ENCODE assay signal across 1 cellular context in genomic region chr10:6068422-6068821, GRCh38.
TF ChIP-seq lines count a peak whose summit lies in the region.

No MANE protein-coding gene starts in this region.

TF ChIP-seq in SK-N-SH, 30 proteins besides CTCF, POLR2A, EP300 and RAD21 (continued from another document):
- TF ChIP-seq, protein P1, sequence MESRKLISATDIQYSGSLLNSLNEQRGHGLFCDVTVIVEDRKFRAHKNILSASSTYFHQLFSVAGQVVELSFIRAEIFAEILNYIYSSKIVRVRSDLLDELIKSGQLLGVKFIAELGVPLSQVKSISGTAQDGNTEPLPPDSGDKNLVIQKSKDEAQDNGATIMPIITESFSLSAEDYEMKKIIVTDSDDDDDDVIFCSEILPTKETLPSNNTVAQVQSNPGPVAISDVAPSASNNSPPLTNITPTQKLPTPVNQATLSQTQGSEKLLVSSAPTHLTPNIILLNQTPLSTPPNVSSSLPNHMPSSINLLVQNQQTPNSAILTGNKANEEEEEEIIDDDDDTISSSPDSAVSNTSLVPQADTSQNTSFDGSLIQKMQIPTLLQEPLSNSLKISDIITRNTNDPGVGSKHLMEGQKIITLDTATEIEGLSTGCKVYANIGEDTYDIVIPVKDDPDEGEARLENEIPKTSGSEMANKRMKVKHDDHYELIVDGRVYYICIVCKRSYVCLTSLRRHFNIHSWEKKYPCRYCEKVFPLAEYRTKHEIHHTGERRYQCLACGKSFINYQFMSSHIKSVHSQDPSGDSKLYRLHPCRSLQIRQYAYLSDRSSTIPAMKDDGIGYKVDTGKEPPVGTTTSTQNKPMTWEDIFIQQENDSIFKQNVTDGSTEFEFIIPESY (IDR thresholded peaks at IDR 0.05; ENCODE audit: borderline replicate concordance, low read depth), result no peak
- TF ChIP-seq, protein P2, sequence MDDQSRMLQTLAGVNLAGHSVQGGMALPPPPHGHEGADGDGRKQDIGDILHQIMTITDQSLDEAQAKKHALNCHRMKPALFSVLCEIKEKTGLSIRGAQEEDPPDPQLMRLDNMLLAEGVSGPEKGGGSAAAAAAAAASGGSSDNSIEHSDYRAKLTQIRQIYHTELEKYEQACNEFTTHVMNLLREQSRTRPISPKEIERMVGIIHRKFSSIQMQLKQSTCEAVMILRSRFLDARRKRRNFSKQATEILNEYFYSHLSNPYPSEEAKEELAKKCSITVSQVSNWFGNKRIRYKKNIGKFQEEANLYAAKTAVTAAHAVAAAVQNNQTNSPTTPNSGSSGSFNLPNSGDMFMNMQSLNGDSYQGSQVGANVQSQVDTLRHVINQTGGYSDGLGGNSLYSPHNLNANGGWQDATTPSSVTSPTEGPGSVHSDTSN (IDR thresholded peaks at IDR 0.05), result no peak
- TF ChIP-seq GATA2 (CRISPR knock-in tag; IDR thresholded peaks at IDR 0.05), result no peak
- no peak for TF ChIP-seq EZH2phosphoT487 (IDR thresholded peaks at IDR 0.05; ENCODE audit: borderline replicate concordance, low read depth)
- no peak for TF ChIP-seq SMC3 (IDR thresholded peaks at IDR 0.05; ENCODE audit: low read depth, low read length)
- TF ChIP-seq FOSL2 (IDR thresholded peaks at IDR 0.05; ENCODE audit: borderline replicate concordance, low read depth), result no peak
- TF ChIP-seq NRF1 (IDR thresholded peaks at IDR 0.05; ENCODE audit: low read depth, low read length), result no peak
- TF ChIP-seq ELF1 (IDR thresholded peaks at IDR 0.05), result no peak
- TF ChIP-seq MEF2A (IDR thresholded peaks at IDR 0.05; ENCODE audit: borderline replicate concordance, low read depth), result no peak
- no peak for TF ChIP-seq POLR2AphosphoS5 (IDR thresholded peaks at IDR 0.05; ENCODE audit: low read depth, low read length)
- no peak for TF ChIP-seq FOXM1 (IDR thresholded peaks at IDR 0.05; ENCODE audit: low read depth)
- no peak for TF ChIP-seq TEAD4 (IDR thresholded peaks at IDR 0.05; ENCODE audit: borderline replicate concordance, insufficient read depth)
- TF ChIP-seq FOXJ3 (CRISPR knock-in tag; IDR thresholded peaks at IDR 0.05), result no peak
- no peak for TF ChIP-seq RCOR1 (IDR thresholded peaks at IDR 0.05; ENCODE audit: low read length)
TF ChIP-seq in SK-N-SH: peak in this region for 0.
